ENCODE assay signal across 8 cellular contexts in the genomic region with DNA sequence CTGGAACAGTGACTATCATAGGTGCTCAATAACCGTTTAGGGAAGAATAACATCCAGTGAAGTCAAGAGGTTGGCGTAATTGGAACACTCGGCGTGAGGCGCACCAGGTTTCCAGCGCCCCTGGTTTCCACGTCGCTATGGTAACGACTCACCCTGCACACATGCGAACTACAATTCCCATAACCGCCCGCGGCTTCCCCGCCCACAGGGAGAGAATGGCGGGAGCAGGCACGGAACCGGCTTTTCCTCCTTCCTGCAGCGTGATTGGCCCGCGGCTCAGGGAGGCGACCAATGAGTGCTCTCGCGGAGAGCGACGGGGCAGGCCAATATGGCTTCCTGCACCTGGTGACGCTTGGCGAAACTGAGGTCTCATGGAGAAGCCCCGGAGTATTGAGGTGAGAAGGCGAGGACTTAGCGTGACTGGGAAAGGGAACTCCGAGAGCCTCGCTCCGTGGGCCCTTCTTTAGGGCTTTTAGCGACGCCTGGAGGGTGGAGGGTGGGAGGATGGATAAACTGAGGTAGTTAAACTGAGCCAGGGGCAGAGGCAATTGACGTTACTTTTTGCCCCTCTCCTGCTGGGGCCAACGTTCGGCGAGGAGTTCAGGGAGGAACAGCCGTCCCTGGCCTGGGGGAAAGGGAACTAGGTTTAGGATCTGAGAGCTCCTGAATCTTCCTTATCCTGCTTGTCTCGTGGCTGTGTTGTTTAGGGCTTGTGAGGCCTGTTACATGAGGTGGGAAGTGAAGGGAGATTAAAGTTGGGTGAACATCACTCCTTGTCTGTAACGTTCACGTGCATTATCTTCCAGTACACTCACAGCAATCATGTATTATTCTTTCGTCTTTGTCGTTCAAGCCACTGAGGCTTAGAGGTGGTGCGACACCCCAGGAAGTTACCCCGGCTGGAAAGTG. TPM values are rescaled to one million over a fixed set of nuclear protein-coding genes. Genes with fewer than 3 reads are reported as not detected.
DNase-seq lines count a peak whose midpoint lies in the region; ATAC-seq, FAIRE-seq and TF ChIP-seq lines count a peak whose summit lies in the region.

Gene L3MBTL2 (plus strand): TSS at position 321 of the 909 bp plus-strand sequence. CDS start 51 bp downstream, at position 372.

- H3K4me1 ChIP-seq in kidney (ENCODE audit: control insufficient read depth in 1 of 2, insufficient read depth in 1 of 2, low read depth in 1 of 2, low read length in 2 of 2), result peaks cover 0 to 6% of the 10 kb centered on the region in 2 donors

- H3K4me3 Mint-ChIP-seq in chondrocyte (ENCODE audit: unreplicated experiment), result peak within 1 kb of the TSS; percentile 90

- peak; percentile 98 for FAIRE-seq in kidney (lab: Jason Lieb, UNC)

- peak within 1 kb of the TSS; percentile 92 for H3K27ac Mint-ChIP-seq in chondrocyte (ENCODE audit: unreplicated experiment)

- H3K4me1 Mint-ChIP-seq in chondrocyte (ENCODE audit: low read depth), result peaks cover 14% of the 10 kb centered on the region

- no peaks in the 10 kb centered on the region for H3K27me3 Mint-ChIP-seq in chondrocyte (ENCODE audit: low read depth)

- DNase-seq in AML-193 (lab: John Stamatoyannopoulos, UW) (peak; percentile 93), NCI-H510A treated with DMSO at 0.1 percent for 48 hours (lab: John Stamatoyannopoulos, UW) (peak; percentile 84), chondrocyte (ENCODE audit: low spot score) (peak; percentile 98), kidney (peak; percentile 99)
- DNase-seq in activated CD4-positive, alpha-beta T cell treated with anti-CD3 and anti-CD28 coated beads for 24 hours (ENCODE audit: low read depth in 2 of 2), result peak; percentile 97 to 99
- DNase-seq in stimulated activated CD4-positive, alpha-beta T cell treated with anti-CD3 and anti-CD28 coated beads, Interleukin-15, amount 100 ng/mL, for 24 hours, result peak; percentile 99

- intact Hi-C loops in kidney (cut with DNase I), result no loop called here

- peak; percentile 96 for ATAC-seq in HG03439 (IDR thresholded peaks at IDR 0.05; ENCODE audit: unreplicated experiment)

- peaks cover 0 to 4% of the 10 kb centered on the region in 2 donors for H3K36me3 ChIP-seq in kidney (ENCODE audit: control insufficient read depth in 1 of 2, insufficient read depth in 2 of 2, low read length in 2 of 2)

- peaks cover 6% of the 10 kb centered on the region for H3K36me3 Mint-ChIP-seq in chondrocyte (ENCODE audit: low read depth)

- no peaks in the 10 kb centered on the region for H3K9me3 ChIP-seq in kidney (ENCODE audit: control insufficient read depth in 1 of 2, low read length in 2 of 2)

- no peaks in the 10 kb centered on the region for H3K9me3 Mint-ChIP-seq in chondrocyte (ENCODE audit: low read depth)

- no peak for TF ChIP-seq CTCF in chondrocyte (IDR thresholded peaks at IDR 0.05)
- no peak for TF ChIP-seq CTCF in kidney (IDR thresholded peaks at IDR 0.05; ENCODE audit: borderline replicate concordance, extremely low read depth, insufficient read depth)

- peak; percentile 75 for TF ChIP-seq POLR2A in GM19193 (IDR thresholded peaks at IDR 0.05; ENCODE audit: extremely low read depth, insufficient read depth, insufficient read length)

- H3K4me3 ChIP-seq in kidney (ENCODE audit: low read length in 2 of 2), result peak within 1 kb of the TSS; percentile 89 to 95

- H3K9ac ChIP-seq in kidney (ENCODE audit: low read length in 2 of 2), result peak within 1 kb of the TSS; percentile 71 to 91

- peak within 1 kb of the TSS; percentile 3 to 56 for H3K27ac ChIP-seq in kidney (ENCODE audit: low read depth in 2 of 2, low read length in 2 of 2)

RNA-seq across cellular contexts. Expression of gene L3MBTL2, which starts in this region (rescaled TPM):
- total RNA-seq in chondrocyte, result 16.6 to 27.1 TPM (median 17.7 TPM) in 3 replicates
- total RNA-seq in kidney, result 25.1 TPM
- polyA plus RNA-seq in kidney (ENCODE audit: insufficient read depth, low read depth, low replicate concordance), result 16.4 TPM

Comparison
In these comparisons a context has a peak if more than half of its experiments do, and no peak if none do; other contexts are left out.
1. Peak in every context shown above with its lines: DNase-seq, ATAC-seq, H3K4me3 ChIP-seq and H3K27ac ChIP-seq.